22 cellular contexts compared by ENCODE assay signal in genomic region chr2:18312818-18313217, GRCh38.
DNase-seq lines count a peak whose midpoint lies in the region; ATAC-seq, FAIRE-seq and TF ChIP-seq lines count a peak whose summit lies in the region.
"Had no signal": no experiment of that assay in that cellular context is flagged by ENCODE, and none has a peak within 500 bp of the region (broad histone marks: within the 10 kb centered on the region; RNA-seq: fewer than 3 reads in every experiment).

No MANE protein-coding gene starts in this region.

- H3K4me2 ChIP-seq in mammary epithelial cell (ENCODE audit: insufficient read depth, low read depth, low read length) (peak overlapping the region; percentile 21), keratinocyte (ENCODE audit: control insufficient read depth, extremely low read depth, insufficient read depth, low read depth, low read length) (peak overlapping the region; percentile 15)
- H3K4me2 ChIP-seq: BLaER1 had no signal

- H3K4me1 ChIP-seq in breast epithelium, result no peaks in the 10 kb centered on the region
- peaks cover 16% of the 10 kb centered on the region for H3K4me1 ChIP-seq in mammary epithelial cell (ENCODE audit: insufficient read depth, low read length)
- H3K4me1 ChIP-seq in keratinocyte (ENCODE audit: control insufficient read depth, extremely low read depth, insufficient read depth, low read length), result peaks cover 12% of the 10 kb centered on the region
- H3K4me1 ChIP-seq in effector memory CD4-positive, alpha-beta T cell (ENCODE audit: control insufficient read depth, insufficient read depth, low read length, poor library complexity, severe bottlenecking), result no peaks in the 10 kb centered on the region
- H3K4me1 ChIP-seq: BLaER1, HAP-1 had no signal

- H3K27me3 Mint-ChIP-seq in MCF 10A (ENCODE audit: insufficient read depth, unreplicated experiment), result no peaks in the 10 kb centered on the region
- H3K27me3 Mint-ChIP-seq in naive thymus-derived CD8-positive, alpha-beta T cell, result peaks cover 2 to 19% (median 8%) of the 10 kb centered on the region in 5 donors
- H3K27me3 Mint-ChIP-seq: CD4-positive, CD25-positive, alpha-beta regulatory T cell had no signal

- H4K20me1 ChIP-seq in mammary epithelial cell (ENCODE audit: insufficient read depth, low read length) (no peaks in the 10 kb centered on the region), keratinocyte (ENCODE audit: control insufficient read depth, extremely low read depth, insufficient read depth, low read length) (no peaks in the 10 kb centered on the region)
- H4K20me1 ChIP-seq: BLaER1 had no signal

- 57% methylated on average over 3 of the region's 3 CpGs for WGBS in mammary epithelial cell (ENCODE audit: low coverage, missing lambda C conversion rate)

- TF ChIP-seq POLR2A in breast epithelium (IDR thresholded peaks at IDR 0.05) (no peak), GM18505 (IDR thresholded peaks at IDR 0.05; ENCODE audit: borderline replicate concordance, extremely low read depth, insufficient read depth, insufficient read length) (no peak)

- TF ChIP-seq CTCF in MCF 10A (IDR thresholded peaks at IDR 0.05; ENCODE audit: unreplicated experiment), result no peak
- no peak for TF ChIP-seq CTCF in breast epithelium (IDR thresholded peaks at IDR 0.05)
- TF ChIP-seq CTCF in mammary epithelial cell (conservative IDR thresholded peaks at IDR 0.05 in 1 of 2, IDR thresholded peaks at IDR 0.05 in 1 of 2; ENCODE audit: extremely low read depth in 1 of 2, insufficient read depth in 1 of 2, low read depth in 1 of 2, low read length in 2 of 2), result no peak
- no peak for TF ChIP-seq CTCF in keratinocyte (optimal IDR thresholded peaks at IDR 0.05 in 1 of 3, IDR thresholded peaks at IDR 0.05 in 1 of 3, conservative IDR thresholded peaks at IDR 0.05 in 1 of 3; ENCODE audit: extremely low read depth in 1 of 3, insufficient read depth in 2 of 3, low read length in 3 of 3)

- no peaks in the 10 kb centered on the region for H3K9me3 Mint-ChIP-seq in MCF 10A (ENCODE audit: unreplicated experiment)
- peaks cover 0 to 7% (median 0%) of the 10 kb centered on the region in 9 donors for H3K9me3 Mint-ChIP-seq in naive thymus-derived CD8-positive, alpha-beta T cell

- H3K79me2 ChIP-seq in mammary epithelial cell (ENCODE audit: insufficient read depth, low read length) (no peaks in the 10 kb centered on the region), keratinocyte (ENCODE audit: control insufficient read depth, insufficient read depth, low read length) (no peaks in the 10 kb centered on the region)

- no peak overlapping the region for H3K4me3 ChIP-seq in breast epithelium
- no peak overlapping the region for H3K4me3 ChIP-seq in mammary epithelial cell (replicated peaks in 1 of 3; ENCODE audit: insufficient read depth in 1 of 3, low read depth in 2 of 3, low read length in 3 of 3)
- H3K4me3 ChIP-seq in keratinocyte (ENCODE audit: control insufficient read depth in 2 of 3, extremely low read depth in 1 of 3, insufficient read depth in 2 of 3, low read depth in 1 of 3, low read length in 3 of 3), result no peak overlapping the region
- H3K4me3 ChIP-seq in effector memory CD4-positive, alpha-beta T cell (ENCODE audit: insufficient read depth, low read depth, low read length, poor library complexity, severe bottlenecking), result no peak overlapping the region
- H3K4me3 ChIP-seq: BLaER1, HAP-1 had no signal

- H3K9me1 ChIP-seq in keratinocyte (ENCODE audit: control insufficient read depth, extremely low read depth, insufficient read depth, low read length), result no peaks in the 10 kb centered on the region

- H3K4me3 Mint-ChIP-seq in MCF 10A (ENCODE audit: unreplicated experiment), result no peak overlapping the region
- no peak overlapping the region for H3K4me3 Mint-ChIP-seq in naive thymus-derived CD8-positive, alpha-beta T cell
- H3K4me3 Mint-ChIP-seq: B cell; CD4-positive, CD25-positive, alpha-beta regulatory T cell; CD8-positive, alpha-beta T cell; HFFc6 had no signal

- H3K36me3 ChIP-seq in breast epithelium (no peaks in the 10 kb centered on the region), mammary epithelial cell (ENCODE audit: insufficient read depth, low read length) (no peaks in the 10 kb centered on the region), keratinocyte (ENCODE audit: control insufficient read depth in 2 of 2, extremely low read depth in 1 of 2, insufficient read depth in 2 of 2, low read length in 2 of 2) (peaks cover 0 to 5% of the 10 kb centered on the region in 2 experiments)
- H3K36me3 ChIP-seq in effector memory CD4-positive, alpha-beta T cell (ENCODE audit: control insufficient read depth, insufficient read depth, low read length), result no peaks in the 10 kb centered on the region
- H3K36me3 ChIP-seq: BLaER1 had no signal

- intact Hi-C loops in MCF 10A (cut with micrococcal nuclease), result no loop called here
- intact Hi-C loops in breast epithelium (cut with DNase I; ENCODE audit: low total_unique reads), result no loop called here
- intact Hi-C loops in mammary epithelial cell (cut with micrococcal nuclease), result no loop called here

- DNase-seq in MCF 10A (ENCODE audit: unreplicated experiment) (peak; percentile 21), breast epithelium (ENCODE audit: low spot score in 2 of 2) (no peak), mammary epithelial cell (peak; percentile 72), epithelial cell of prostate (ENCODE audit: low read depth, low spot score) (peak; percentile 61), keratinocyte (ENCODE audit: low read depth, low spot score) (peak; percentile 15)
- DNase-seq in effector memory CD4-positive, alpha-beta T cell, result no peak
- no peak for DNase-seq in naive thymus-derived CD8-positive, alpha-beta T cell
- DNase-seq: Caco-2; CD4-positive, CD25-positive, alpha-beta regulatory T cell; CD8-positive, alpha-beta T cell; DMS153; DND-41; GOT3; HFFc6 had no signal

- H3K9ac ChIP-seq in mammary epithelial cell (ENCODE audit: insufficient read depth, low read length), result no peak overlapping the region
- H3K9ac ChIP-seq in keratinocyte (ENCODE audit: control insufficient read depth, extremely low read depth, insufficient read depth, low read length), result no peak overlapping the region
- H3K9ac ChIP-seq: BLaER1 had no signal

- CTCF ChIA-PET in MCF 10A (lab: Yijun Ruan, JAX) (no interaction called here), mammary epithelial cell (lab: Charles Lee; ENCODE audit: low non-redundant PET) (no interaction called here)

- no peak for ATAC-seq in GM18505 (IDR thresholded peaks at IDR 0.05; ENCODE audit: unreplicated experiment)
- no peak for ATAC-seq in naive thymus-derived CD8-positive, alpha-beta T cell
- ATAC-seq: CD8-positive, alpha-beta T cell had no signal

- H3K27ac Mint-ChIP-seq in MCF 10A (ENCODE audit: low read depth, unreplicated experiment), result no peak overlapping the region
- H3K27ac Mint-ChIP-seq in naive thymus-derived CD8-positive, alpha-beta T cell, result no peak overlapping the region
- H3K27ac Mint-ChIP-seq: B cell; CD4-positive, CD25-positive, alpha-beta regulatory T cell; CD8-positive, alpha-beta T cell; HFFc6 had no signal

- in situ Hi-C loops in mammary epithelial cell (cut with MboI; ENCODE audit: low sequenced_read_pairs in 2 of 2), result no loop called here

- H3K9me3 ChIP-seq in breast epithelium (no peaks in the 10 kb centered on the region), mammary epithelial cell (replicated peaks; ENCODE audit: insufficient read depth, low read length) (no peaks in the 10 kb centered on the region), keratinocyte (ENCODE audit: control insufficient read depth, low read depth, low read length) (no peaks in the 10 kb centered on the region)
- no peaks in the 10 kb centered on the region for H3K9me3 ChIP-seq in effector memory CD4-positive, alpha-beta T cell (ENCODE audit: control insufficient read depth, low read length)
- H3K9me3 ChIP-seq: BLaER1 had no signal

- POLR2A ChIA-PET in MCF 10A (lab: Yijun Ruan, JAX), result interaction anchor here (1.1 kb wide), 1 partner anchor 15 kb away, joined by 3 read pairs; no protein-coding TSS in a partner anchor
- POLR2A ChIA-PET in naive thymus-derived CD8-positive, alpha-beta T cell (lab: Charles Lee), result no interaction called here

- peak; percentile 95 for FAIRE-seq in keratinocyte (lab: Jason Lieb, UNC)
- FAIRE-seq: A204.1, G401.6, GM12892, H54 had no signal

- H3K27ac ChIP-seq in breast epithelium (no peak overlapping the region), mammary epithelial cell (ENCODE audit: insufficient read depth, low read depth, low read length) (no peak overlapping the region), epithelial cell of prostate (peak overlapping the region; percentile 7), keratinocyte (ENCODE audit: control insufficient read depth, insufficient read depth, low read length) (no peak overlapping the region)
- no peak overlapping the region for H3K27ac ChIP-seq in effector memory CD4-positive, alpha-beta T cell (ENCODE audit: insufficient read depth, low read length, poor library complexity, severe bottlenecking)
- H3K27ac ChIP-seq: BLaER1 had no signal

- H3K27me3 ChIP-seq in breast epithelium (no peaks in the 10 kb centered on the region), mammary epithelial cell (ENCODE audit: insufficient read depth, low read length) (no peaks in the 10 kb centered on the region), keratinocyte (ENCODE audit: control insufficient read depth, extremely low read depth, insufficient read depth, low read length) (no peaks in the 10 kb centered on the region)
- H3K27me3 ChIP-seq in effector memory CD4-positive, alpha-beta T cell (replicated peaks; ENCODE audit: control insufficient read depth, insufficient read depth, low read length, poor library complexity, severe bottlenecking), result no peaks in the 10 kb centered on the region
- H3K27me3 ChIP-seq: BLaER1 had no signal

- no peaks in the 10 kb centered on the region for H3K4me1 Mint-ChIP-seq in MCF 10A (ENCODE audit: insufficient read depth, unreplicated experiment)
- H3K4me1 Mint-ChIP-seq in naive thymus-derived CD8-positive, alpha-beta T cell, result no peaks in the 10 kb centered on the region
- H3K4me1 Mint-ChIP-seq: B cell; CD4-positive, CD25-positive, alpha-beta regulatory T cell had no signal

- H3K36me3 Mint-ChIP-seq in MCF 10A (ENCODE audit: insufficient read depth, unreplicated experiment), result no peaks in the 10 kb centered on the region
- no peaks in the 10 kb centered on the region for H3K36me3 Mint-ChIP-seq in naive thymus-derived CD8-positive, alpha-beta T cell
- H3K36me3 Mint-ChIP-seq: CD4-positive, CD25-positive, alpha-beta regulatory T cell; CD8-positive, alpha-beta T cell had no signal

- peak overlapping the region; percentile 36 for H2AFZ ChIP-seq in mammary epithelial cell (ENCODE audit: low read depth, low read length)
- no peak overlapping the region for H2AFZ ChIP-seq in keratinocyte (ENCODE audit: control insufficient read depth, low read length)

- dilution Hi-C loops in mammary epithelial cell (cut with HindIII; ENCODE audit: low sequenced_read_pairs), result no loop called here
- dilution Hi-C loops in keratinocyte (cut with MboI; ENCODE audit: extremely low pct_ligation_motif_present, low sequenced_read_pairs), result no loop called here

- BruUV-seq in MCF 10A (replicated peaks; lab: Mats Ljungman, UMichigan) (no TSS peak), mammary epithelial cell (replicated peaks; lab: Mats Ljungman, UMichigan) (no TSS peak)

Comparison
In these comparisons a context has a peak if more than half of its experiments do, and no peak if none do; other contexts are left out.
1. DNase-seq: peak in MCF 10A (single experiment), mammary epithelial cell (single experiment), epithelial cell of prostate (single experiment) and keratinocyte (single experiment); none in breast epithelium (0 of 2), effector memory CD4-positive, alpha-beta T cell (0 of 3) and naive thymus-derived CD8-positive, alpha-beta T cell (0 of 10).